1 cellular context compared by ENCODE assay signal in genomic region chr17:63452091-63452978, GRCh38.
TF ChIP-seq lines count a peak whose summit lies in the region.

No MANE protein-coding gene starts in this region.

TF ChIP-seq in K562, 482 proteins besides CTCF, POLR2A, EP300 and RAD21:
- peak; percentile 22; the same call in 1 of the 2 replicates for TF ChIP-seq ZNF316 (IDR thresholded peaks at IDR 0.05)
- no peak for TF ChIP-seq ZNF232 (CRISPR knock-in tag; IDR thresholded peaks at IDR 0.05)
- no peak for TF ChIP-seq SMARCA5 (IDR thresholded peaks at IDR 0.05)
- no peak for TF ChIP-seq ZNF780A (CRISPR knock-in tag; IDR thresholded peaks at IDR 0.05)
- no peak for TF ChIP-seq GABPB2 (CRISPR knock-in tag; conservative IDR thresholded peaks at IDR 0.05)
- peak in 1 of 3 experiments; percentile 37; a peak in 1 of 6 replicates for TF ChIP-seq ZBTB11 (CRISPR knock-in tag; IDR thresholded peaks at IDR 0.05)
- no peak for TF ChIP-seq SP2 (IDR thresholded peaks at IDR 0.05; ENCODE audit: extremely low read depth, low read depth, low read length, poor library complexity, severe bottlenecking)
- no peak for TF ChIP-seq ZNF444 (CRISPR knock-in tag; IDR thresholded peaks at IDR 0.05)
